9 cellular contexts compared by ENCODE assay signal in genomic region chr7:47780555-47780954, GRCh38.
"Had no signal": no experiment of that assay in that cellular context is flagged by ENCODE, and none has a peak within 500 bp of the region (broad histone marks: within the 10 kb centered on the region; RNA-seq: fewer than 3 reads in every experiment).

No MANE protein-coding gene starts in this region.

- H3K27ac ChIP-seq: HL-60, KMS-11 had no signal

- ATAC-seq: GM23338 had no signal

- H3K4me1 Mint-ChIP-seq: GM23338 had no signal

- FAIRE-seq: H1, H54 had no signal

- H3K36me3 Mint-ChIP-seq: IgD-negative memory B cell had no signal

- H3K4me3 Mint-ChIP-seq: GM23338, H9 had no signal

- H3K9ac ChIP-seq: KMS-11 had no signal

- H3K4me2 ChIP-seq: GM23338, KMS-11 had no signal

- DNase-seq: H9, HCEC 1CT, KBM-7 had no signal

- H2AFZ ChIP-seq: GM23338 had no signal

- H3K4me3 ChIP-seq: GM23338 had no signal

- H3K27ac Mint-ChIP-seq: GM23338, H9, IgD-negative memory B cell had no signal

- H3K27me3 Mint-ChIP-seq: IgD-negative memory B cell had no signal
